Comparison of ENCODE assay signal across 19 cellular contexts in the genomic region with DNA sequence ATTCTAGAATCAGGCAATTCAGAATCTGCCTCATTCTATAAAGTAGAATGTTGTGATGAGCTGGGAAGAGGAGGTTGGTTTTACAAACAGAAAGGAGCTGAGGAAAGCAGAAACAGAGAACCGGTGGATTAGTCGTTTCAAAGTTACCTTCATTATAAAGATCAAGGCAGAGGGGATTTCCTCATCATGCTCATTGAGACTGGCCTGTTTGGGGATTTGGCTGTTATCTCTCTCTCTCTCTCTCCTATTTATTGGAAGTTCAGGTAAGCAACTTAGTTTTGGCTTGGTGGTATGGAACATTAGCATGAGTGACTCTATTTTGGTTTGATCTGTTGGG.
DNase-seq lines count a peak whose midpoint lies in the region; ATAC-seq and TF ChIP-seq lines count a peak whose summit lies in the region.
"Had no signal": no experiment of that assay in that cellular context is flagged by ENCODE, and none has a peak within 500 bp of the region (broad histone marks: within the 10 kb centered on the region; RNA-seq: fewer than 3 reads in every experiment).

No MANE protein-coding gene starts in this region.

- no peak for TF ChIP-seq POLR2A in vagina (IDR thresholded peaks at IDR 0.05)

- TF ChIP-seq CTCF in WTC11 (IDR thresholded peaks at IDR 0.05) (no peak), vagina (IDR thresholded peaks at IDR 0.05) (no peak)

- H3K27ac Mint-ChIP-seq in stimulated activated naive CD8-positive, alpha-beta T cell treated with anti-CD3 and anti-CD28 coated beads, Interleukin-15, amount 100 ng/mL, for 72 hours: no peak overlapping the region
- H3K27ac Mint-ChIP-seq in WTC11: peak overlapping the region; percentile 82
- no peak overlapping the region for H3K27ac Mint-ChIP-seq in stimulated activated memory B cell treated with anti-CD40 and anti-IgM and Interleukin-4, amounts not matched to agents 10 μg/mL and 1 μg/mL and 100 μg/mL, for 72 hours
- H3K27ac Mint-ChIP-seq: activated naive CD4-positive, alpha-beta T cell treated with anti-CD3 and anti-CD28 coated beads, Interleukin-2, amount 50 U/mL, for 24 hours; immature natural killer cell had no signal

- no peak overlapping the region for H3K27ac ChIP-seq in iPS-20b (ENCODE audit: low read length)
- peak overlapping the region; percentile 48 for H3K27ac ChIP-seq in vagina
- H3K27ac ChIP-seq: A549, left ventricle myocardium inferior, right atrium auricular region, SK-N-MC, testis had no signal

- H3K9me3 ChIP-seq in iPS-20b (ENCODE audit: insufficient read depth, low read depth, low read length) (no peaks in the 10 kb centered on the region), vagina (no peaks in the 10 kb centered on the region)
- H3K9me3 ChIP-seq: A549, left ventricle myocardium inferior, right atrium auricular region, testis had no signal

- no peaks in the 10 kb centered on the region for H3K9me3 Mint-ChIP-seq in stimulated activated naive CD8-positive, alpha-beta T cell treated with anti-CD3 and anti-CD28 coated beads, Interleukin-15, amount 100 ng/mL, for 72 hours
- peaks cover 14% of the 10 kb centered on the region for H3K9me3 Mint-ChIP-seq in WTC11
- no peaks in the 10 kb centered on the region for H3K9me3 Mint-ChIP-seq in stimulated activated memory B cell treated with anti-CD40 and anti-IgM and Interleukin-4, amounts not matched to agents 10 μg/mL and 1 μg/mL and 100 μg/mL, for 72 hours
- H3K9me3 Mint-ChIP-seq: activated naive CD4-positive, alpha-beta T cell treated with anti-CD3 and anti-CD28 coated beads, Interleukin-2, amount 50 U/mL, for 24 hours; immature natural killer cell had no signal

- H3K4me1 ChIP-seq in iPS-20b (ENCODE audit: insufficient read depth, low read length) (peaks cover 29% of the 10 kb centered on the region), vagina (peaks cover 5% of the 10 kb centered on the region)
- H3K4me1 ChIP-seq: A549, left ventricle myocardium inferior, right atrium auricular region, testis had no signal

- intact Hi-C loops in vagina (cut with DNase I): no loop called here

- H3K9ac ChIP-seq in iPS-20b (ENCODE audit: low read depth, low read length): peak overlapping the region; percentile 61; the same call in 1 of the 2 replicates
- H3K9ac ChIP-seq: BLaER1 treated with 17β-estradiol and CSF1 and Interleukin-3, amounts not matched to agents 10 nM and 100 nM had no signal

- H3K36me3 ChIP-seq in iPS-20b (ENCODE audit: insufficient read depth, low read depth, low read length) (no peaks in the 10 kb centered on the region), vagina (no peaks in the 10 kb centered on the region)
- H3K36me3 ChIP-seq: BLaER1 treated with 17β-estradiol and CSF1 and Interleukin-3, amounts not matched to agents 10 nM and 100 nM; left ventricle myocardium inferior; right atrium auricular region had no signal

- DNase-seq in stimulated activated naive CD8-positive, alpha-beta T cell treated with anti-CD3 and anti-CD28 coated beads, Interleukin-15, amount 100 ng/mL, for 72 hours: no peak
- DNase-seq in stimulated activated naive CD8-positive, alpha-beta T cell treated with anti-CD3 and anti-CD28 coated beads, Interleukin-15, Interleukin-2, amounts not matched to agents 100 U/mL and 50 U/mL, for 24 hours: no peak
- DNase-seq in WTC11 (ENCODE audit: low spot score) (no peak), vagina (ENCODE audit: extremely low spot score in 2 of 2) (peak in 1 of 2 donors; percentile 25)
- DNase-seq in stimulated activated CD4-positive, alpha-beta T cell treated with anti-CD3 and anti-CD28 coated beads, Interleukin-4, amount 100 ng/mL, for 4 hours: no peak
- DNase-seq: activated T-cell treated with anti-CD3 and anti-CD28 coated beads, Interleukin-2, amount 50 U/mL, for 48 hours; immature natural killer cell; left ventricle myocardium inferior; NCI-H1694; NCI-H748 treated with DMSO at 0.1 percent for 48 hours; testis had no signal

- CTCF ChIA-PET in WTC11 (lab: Charles Lee): interaction anchor here (1.2 to 1.4 kb wide), 2 partner anchors 134 to 173 kb away, joined by 3 read pairs; a partner anchor contains a TSS

- no peaks in the 10 kb centered on the region; the same call in 1 of the 2 replicates for H3K27me3 ChIP-seq in iPS-20b (ENCODE audit: insufficient read depth, low read length)
- H3K27me3 ChIP-seq in vagina: no peaks in the 10 kb centered on the region
- H3K27me3 ChIP-seq: BLaER1 treated with 17β-estradiol and CSF1 and Interleukin-3, amounts not matched to agents 10 nM and 100 nM; right atrium auricular region; testis had no signal

- H3K36me3 Mint-ChIP-seq in WTC11: no peaks in the 10 kb centered on the region
- H3K36me3 Mint-ChIP-seq in stimulated activated memory B cell treated with anti-CD40 and anti-IgM and Interleukin-4, amounts not matched to agents 10 μg/mL and 1 μg/mL and 100 μg/mL, for 72 hours: no peaks in the 10 kb centered on the region
- H3K36me3 Mint-ChIP-seq: activated naive CD4-positive, alpha-beta T cell treated with anti-CD3 and anti-CD28 coated beads, Interleukin-2, amount 50 U/mL, for 24 hours had no signal

- H3K27me3 Mint-ChIP-seq in stimulated activated naive CD8-positive, alpha-beta T cell treated with anti-CD3 and anti-CD28 coated beads, Interleukin-15, amount 100 ng/mL, for 72 hours: peaks cover 48% of the 10 kb centered on the region
- peaks cover 7% of the 10 kb centered on the region; the same call in 1 of the 2 replicates for H3K27me3 Mint-ChIP-seq in WTC11 (ENCODE audit: low read depth)
- H3K27me3 Mint-ChIP-seq in stimulated activated memory B cell treated with anti-CD40 and anti-IgM and Interleukin-4, amounts not matched to agents 10 μg/mL and 1 μg/mL and 100 μg/mL, for 72 hours: peaks cover 28% of the 10 kb centered on the region

- peak overlapping the region; percentile 9 to 11 for H3K4me3 Mint-ChIP-seq in stimulated activated naive CD8-positive, alpha-beta T cell treated with anti-CD3 and anti-CD28 coated beads, Interleukin-15, amount 100 ng/mL, for 72 hours
- H3K4me3 Mint-ChIP-seq in WTC11: peak overlapping the region; percentile 39
- no peak overlapping the region for H3K4me3 Mint-ChIP-seq in stimulated activated memory B cell treated with anti-CD40 and anti-IgM and Interleukin-4, amounts not matched to agents 10 μg/mL and 1 μg/mL and 100 μg/mL, for 72 hours
- H3K4me3 Mint-ChIP-seq: activated naive CD4-positive, alpha-beta T cell treated with anti-CD3 and anti-CD28 coated beads, Interleukin-2, amount 50 U/mL, for 24 hours; immature natural killer cell had no signal

- peak overlapping the region; percentile 56 for H3K4me3 ChIP-seq in iPS-20b (ENCODE audit: low read length)
- no peak overlapping the region for H3K4me3 ChIP-seq in vagina
- H3K4me3 ChIP-seq: A549; BLaER1 treated with 17β-estradiol and CSF1 and Interleukin-3, amounts not matched to agents 10 nM and 100 nM; left ventricle myocardium inferior; right atrium auricular region; SK-N-MC; testis had no signal

- peaks cover 13% of the 10 kb centered on the region for H3K4me1 Mint-ChIP-seq in stimulated activated naive CD8-positive, alpha-beta T cell treated with anti-CD3 and anti-CD28 coated beads, Interleukin-15, amount 100 ng/mL, for 72 hours
- H3K4me1 Mint-ChIP-seq in WTC11: peaks cover 46% of the 10 kb centered on the region
- H3K4me1 Mint-ChIP-seq in stimulated activated memory B cell treated with anti-CD40 and anti-IgM and Interleukin-4, amounts not matched to agents 10 μg/mL and 1 μg/mL and 100 μg/mL, for 72 hours: peaks cover 9% of the 10 kb centered on the region
- H3K4me1 Mint-ChIP-seq: activated naive CD4-positive, alpha-beta T cell treated with anti-CD3 and anti-CD28 coated beads, Interleukin-2, amount 50 U/mL, for 24 hours had no signal

- POLR2A ChIA-PET in WTC11 (lab: Charles Lee): no interaction called here

- no peak for ATAC-seq in stimulated activated naive CD8-positive, alpha-beta T cell treated with anti-CD3 and anti-CD28 coated beads, Interleukin-15, amount 100 ng/mL, for 72 hours
- ATAC-seq in stimulated activated naive CD8-positive, alpha-beta T cell treated with anti-CD3 and anti-CD28 coated beads, Interleukin-15, Interleukin-2, amounts not matched to agents 100 U/mL and 50 U/mL, for 24 hours: no peak
- ATAC-seq in WTC11: peak; percentile 8; the same call in 1 of the 2 replicates
- ATAC-seq in stimulated activated memory B cell treated with anti-CD40 and anti-IgM and Interleukin-4, amounts not matched to agents 10 μg/mL and 1 μg/mL and 100 μg/mL, for 72 hours: no peak
- no peak for ATAC-seq in GM21381 (IDR thresholded peaks at IDR 0.05; ENCODE audit: unreplicated experiment)
- ATAC-seq: A549 had no signal

TF ChIP-seq in WTC11, 78 proteins besides CTCF, POLR2A, EP300 and RAD21 (continues in another document):
- no peak for TF ChIP-seq RELA (CRISPR knock-in tag; IDR thresholded peaks at IDR 0.05; ENCODE audit: borderline replicate concordance)
- TF ChIP-seq, protein P1, sequence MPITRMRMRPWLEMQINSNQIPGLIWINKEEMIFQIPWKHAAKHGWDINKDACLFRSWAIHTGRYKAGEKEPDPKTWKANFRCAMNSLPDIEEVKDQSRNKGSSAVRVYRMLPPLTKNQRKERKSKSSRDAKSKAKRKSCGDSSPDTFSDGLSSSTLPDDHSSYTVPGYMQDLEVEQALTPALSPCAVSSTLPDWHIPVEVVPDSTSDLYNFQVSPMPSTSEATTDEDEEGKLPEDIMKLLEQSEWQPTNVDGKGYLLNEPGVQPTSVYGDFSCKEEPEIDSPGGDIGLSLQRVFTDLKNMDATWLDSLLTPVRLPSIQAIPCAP (CRISPR knock-in tag; IDR thresholded peaks at IDR 0.05): no peak
- TF ChIP-seq, protein P2, sequence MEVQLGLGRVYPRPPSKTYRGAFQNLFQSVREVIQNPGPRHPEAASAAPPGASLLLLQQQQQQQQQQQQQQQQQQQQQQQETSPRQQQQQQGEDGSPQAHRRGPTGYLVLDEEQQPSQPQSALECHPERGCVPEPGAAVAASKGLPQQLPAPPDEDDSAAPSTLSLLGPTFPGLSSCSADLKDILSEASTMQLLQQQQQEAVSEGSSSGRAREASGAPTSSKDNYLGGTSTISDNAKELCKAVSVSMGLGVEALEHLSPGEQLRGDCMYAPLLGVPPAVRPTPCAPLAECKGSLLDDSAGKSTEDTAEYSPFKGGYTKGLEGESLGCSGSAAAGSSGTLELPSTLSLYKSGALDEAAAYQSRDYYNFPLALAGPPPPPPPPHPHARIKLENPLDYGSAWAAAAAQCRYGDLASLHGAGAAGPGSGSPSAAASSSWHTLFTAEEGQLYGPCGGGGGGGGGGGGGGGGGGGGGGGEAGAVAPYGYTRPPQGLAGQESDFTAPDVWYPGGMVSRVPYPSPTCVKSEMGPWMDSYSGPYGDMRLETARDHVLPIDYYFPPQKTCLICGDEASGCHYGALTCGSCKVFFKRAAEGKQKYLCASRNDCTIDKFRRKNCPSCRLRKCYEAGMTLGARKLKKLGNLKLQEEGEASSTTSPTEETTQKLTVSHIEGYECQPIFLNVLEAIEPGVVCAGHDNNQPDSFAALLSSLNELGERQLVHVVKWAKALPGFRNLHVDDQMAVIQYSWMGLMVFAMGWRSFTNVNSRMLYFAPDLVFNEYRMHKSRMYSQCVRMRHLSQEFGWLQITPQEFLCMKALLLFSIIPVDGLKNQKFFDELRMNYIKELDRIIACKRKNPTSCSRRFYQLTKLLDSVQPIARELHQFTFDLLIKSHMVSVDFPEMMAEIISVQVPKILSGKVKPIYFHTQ (CRISPR knock-in tag; IDR thresholded peaks at IDR 0.05): no peak
- no peak for TF ChIP-seq FOXP1 (CRISPR knock-in tag; IDR thresholded peaks at IDR 0.05; ENCODE audit: borderline replicate concordance)
- TF ChIP-seq IRF2 (CRISPR knock-in tag; IDR thresholded peaks at IDR 0.05; ENCODE audit: borderline replicate concordance, low read depth): no peak
